ENCODE assay signal across 22 cellular contexts in the genomic region with DNA sequence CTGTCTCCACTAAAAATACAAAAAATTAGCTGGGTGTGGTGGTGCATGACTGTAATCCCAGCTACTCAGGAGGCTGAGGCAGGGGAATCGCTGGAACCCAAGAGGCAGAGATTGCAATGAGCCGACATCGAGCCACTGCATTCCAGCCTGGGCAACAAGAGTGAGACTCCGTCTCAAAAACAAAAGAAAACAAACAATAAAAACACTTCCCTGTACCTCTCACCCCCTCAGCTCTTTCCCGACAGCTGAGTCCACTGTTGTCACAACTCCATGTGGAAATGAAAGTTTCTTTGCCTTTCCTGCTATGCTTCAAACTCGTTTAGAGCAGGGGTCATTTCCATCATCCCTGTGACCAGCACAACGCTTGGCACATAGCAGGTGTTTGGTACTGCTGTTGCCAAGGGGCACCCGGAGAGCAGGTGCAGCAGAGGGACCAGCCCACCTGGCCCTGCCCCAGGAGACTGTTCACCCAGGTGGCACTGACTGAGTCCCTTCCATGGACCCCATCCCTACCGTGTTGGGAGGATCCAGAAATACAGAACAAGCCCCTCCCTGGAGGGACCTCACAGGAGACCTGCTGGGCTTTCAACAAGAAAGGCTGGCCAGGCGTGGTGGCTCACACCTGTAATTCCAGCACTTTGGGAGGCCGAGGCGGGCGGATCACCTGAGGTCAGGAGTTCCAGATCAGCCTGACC. TPM values are rescaled to one million over a fixed set of nuclear protein-coding genes. Genes with fewer than 3 reads are reported as not detected.
DNase-seq lines count a peak whose midpoint lies in the region; ATAC-seq and TF ChIP-seq lines count a peak whose summit lies in the region.
"Had no signal": no experiment of that assay in that cellular context is flagged by ENCODE, and none has a peak within 500 bp of the region (broad histone marks: within the 10 kb centered on the region; RNA-seq: fewer than 3 reads in every experiment).

No MANE protein-coding gene starts in this region.

- no peak overlapping the region for H2AFZ ChIP-seq in HCT116 (ENCODE audit: low read depth, low read length, poor library complexity, severe bottlenecking)

- no peak overlapping the region for H3K27ac Mint-ChIP-seq in activated naive CD8-positive, alpha-beta T cell treated with anti-CD3 and anti-CD28 coated beads, Interleukin-2, amount 50 U/mL, for 24 hours
- H3K27ac Mint-ChIP-seq: CD4-positive, alpha-beta memory T cell; IgD-negative memory B cell had no signal

- no peaks in the 10 kb centered on the region for H3K9me3 Mint-ChIP-seq in activated naive CD8-positive, alpha-beta T cell treated with anti-CD3 and anti-CD28 coated beads, Interleukin-2, amount 50 U/mL, for 24 hours
- H3K9me3 Mint-ChIP-seq: CD4-positive, alpha-beta memory T cell; IgD-negative memory B cell had no signal

- CTCF ChIA-PET in HCT116 (lab: Charles Lee): interaction anchor here (0.7 kb wide), 1 partner anchor 15 kb away, joined by 3 read pairs; no protein-coding TSS in a partner anchor

- H3K27me3 ChIP-seq in HCT116 (ENCODE audit: insufficient read depth, low read length) (no peaks in the 10 kb centered on the region), adipocyte (replicated peaks; ENCODE audit: control insufficient read depth, insufficient read depth, low read length) (peaks cover 11% of the 10 kb centered on the region), tibial artery (no peaks in the 10 kb centered on the region)
- H3K27me3 ChIP-seq: Peyer's patch had no signal

- H3K9ac ChIP-seq in HCT116 (ENCODE audit: low read length) (no peak overlapping the region), adipocyte (ENCODE audit: low read length) (no peak overlapping the region)

- H4K20me1 ChIP-seq in HCT116 (ENCODE audit: insufficient read depth): no peaks in the 10 kb centered on the region

- peak overlapping the region; percentile 31; the same call in 1 of the 2 replicates for H3K4me2 ChIP-seq in HCT116 (ENCODE audit: low read length)

- H3K27me3 Mint-ChIP-seq in activated naive CD8-positive, alpha-beta T cell treated with anti-CD3 and anti-CD28 coated beads, Interleukin-2, amount 50 U/mL, for 24 hours: peaks cover 15% of the 10 kb centered on the region

- H3K4me1 Mint-ChIP-seq in activated naive CD8-positive, alpha-beta T cell treated with anti-CD3 and anti-CD28 coated beads, Interleukin-2, amount 50 U/mL, for 24 hours: no peaks in the 10 kb centered on the region
- H3K4me1 Mint-ChIP-seq: IgD-negative memory B cell had no signal

- H3K79me2 ChIP-seq in HCT116 (ENCODE audit: insufficient read depth, low read length): no peaks in the 10 kb centered on the region

- no TSS peak for BruUV-seq in HCT116 (replicated peaks; lab: Mats Ljungman, UMichigan)

- H3K4me3 ChIP-seq in HCT116 (replicated peaks in 1 of 2; ENCODE audit: low read depth in 1 of 2, low read length in 2 of 2) (no peak overlapping the region), adipocyte (ENCODE audit: low read length) (peak overlapping the region; percentile 43), tibial artery (no peak overlapping the region)
- H3K4me3 ChIP-seq: lung, Peyer's patch, prostate gland had no signal

- no peak overlapping the region for H3K27ac ChIP-seq in HCT116 (ENCODE audit: low read depth, low read length)
- H3K27ac ChIP-seq in tibial artery: peak overlapping the region; percentile 3 to 55
- H3K27ac ChIP-seq: neutrophil, Peyer's patch, prostate gland had no signal

- H3K36me3 ChIP-seq in HCT116 (ENCODE audit: control insufficient read depth in 1 of 2, insufficient read depth in 2 of 2, low read length in 2 of 2) (no peaks in the 10 kb centered on the region), adipocyte (ENCODE audit: control insufficient read depth, insufficient read depth, low read length, severe bottlenecking) (no peaks in the 10 kb centered on the region), tibial artery (no peaks in the 10 kb centered on the region)
- H3K36me3 ChIP-seq: neutrophil, Peyer's patch, prostate gland had no signal

- H3K9me3 ChIP-seq in HCT116 (ENCODE audit: control insufficient read depth in 1 of 2, insufficient read depth in 1 of 2, low read depth in 1 of 2, low read length in 2 of 2): no peaks in the 10 kb centered on the region
- H3K9me3 ChIP-seq in adipocyte (ENCODE audit: control insufficient read depth, low read length): no peaks in the 10 kb centered on the region
- H3K9me3 ChIP-seq in tibial artery: no peaks in the 10 kb centered on the region
- H3K9me3 ChIP-seq: neutrophil, Peyer's patch, prostate gland had no signal

- POLR2A ChIA-PET in HCT116 (lab: Charles Lee): interaction anchor here (0.6 kb wide), 1 partner anchor 512 kb away, joined by 4 read pairs; no protein-coding TSS in a partner anchor

- RAD21 ChIA-PET in HCT116 (lab: Charles Lee; ENCODE audit: low non-redundant PET in 1 of 2, low total read pairs in 2 of 2, uncharacterized antibody in 2 of 2, unreplicated experiment in 2 of 2): no interaction called here

- ATAC-seq in HCT116: peak; percentile 16; the same call in 1 of the 2 replicates
- no peak for ATAC-seq in activated naive CD8-positive, alpha-beta T cell treated with anti-CD3 and anti-CD28 coated beads, Interleukin-2, amount 50 U/mL, for 24 hours
- ATAC-seq in GM21381 (IDR thresholded peaks at IDR 0.05; ENCODE audit: unreplicated experiment): no peak

- H3K4me1 ChIP-seq in HCT116 (ENCODE audit: control insufficient read depth in 1 of 2, insufficient read depth in 2 of 2, low read length in 2 of 2): peaks cover 9 to 11% of the 10 kb centered on the region in 2 experiments
- peaks cover 11% of the 10 kb centered on the region for H3K4me1 ChIP-seq in adipocyte (ENCODE audit: control insufficient read depth, insufficient read depth, low read length)
- peaks cover 0 to 60% (median 27%) of the 10 kb centered on the region in 4 donors for H3K4me1 ChIP-seq in tibial artery
- H3K4me1 ChIP-seq: prostate gland had no signal

- intact Hi-C loops in HCT116 (cut with micrococcal nuclease) (no loop called here), tibial artery (cut with DNase I; ENCODE audit: low total_unique reads) (no loop called here)

- no peak for TF ChIP-seq POLR2A in HCT116 (IDR thresholded peaks at IDR 0.05; ENCODE audit: borderline replicate concordance, extremely low read depth, insufficient read depth, insufficient read length)

- no peaks in the 10 kb centered on the region for H3K36me3 Mint-ChIP-seq in activated naive CD8-positive, alpha-beta T cell treated with anti-CD3 and anti-CD28 coated beads, Interleukin-2, amount 50 U/mL, for 24 hours (ENCODE audit: low read depth)
- H3K36me3 Mint-ChIP-seq: CD4-positive, alpha-beta memory T cell; IgD-negative memory B cell had no signal

- no peaks in the 10 kb centered on the region for H3K9me2 ChIP-seq in HCT116 (ENCODE audit: insufficient read depth)

- no peak for TF ChIP-seq RAD21 in HCT116 (IDR thresholded peaks at IDR 0.05; ENCODE audit: low read depth)

- no peak for TF ChIP-seq CTCF in HCT116 (IDR thresholded peaks at IDR 0.05 in 2 of 3, conservative IDR thresholded peaks at IDR 0.05 in 1 of 3; ENCODE audit: borderline replicate concordance in 1 of 3, insufficient read depth in 1 of 3, low read depth in 2 of 3, low read length in 2 of 3)
- no peak for TF ChIP-seq CTCF in tibial artery (IDR thresholded peaks at IDR 0.05)

- no peak overlapping the region for H3K4me3 Mint-ChIP-seq in activated naive CD8-positive, alpha-beta T cell treated with anti-CD3 and anti-CD28 coated beads, Interleukin-2, amount 50 U/mL, for 24 hours
- H3K4me3 Mint-ChIP-seq: CD4-positive, alpha-beta memory T cell; IgD-negative memory B cell had no signal

- DNase-seq in HCT116 (ENCODE audit: low read depth, low spot score) (no peak), adipocyte (ENCODE audit: low read depth) (peak; percentile 50), kidney tubule cell (ENCODE audit: low spot score) (peak; percentile 32), tibial artery (no peak)
- DNase-seq in stimulated activated CD4-positive, alpha-beta T cell treated with anti-CD3 and anti-CD28 coated beads, Interleukin-4, amount 100 ng/mL, for 1 hour: no peak
- no peak for DNase-seq in activated naive CD8-positive, alpha-beta T cell treated with anti-CD3 and anti-CD28 coated beads, Interleukin-2, amount 50 U/mL, for 24 hours
- DNase-seq: activated CD4-positive, alpha-beta T cell treated with anti-CD3 and anti-CD28 coated beads for 1 hour; activated gamma-delta T cell treated with Interleukin-2 at 50 U/mL for 16 hours; activated T-cell treated with anti-CD3 and anti-CD28 coated beads, Interleukin-2, amount 50 U/mL, for 1 hour; CD4-positive, alpha-beta memory T cell; dermis blood vessel endothelial cell; DMS153; islet precursor cell; NCI-H1105; NCI-H2081 had no signal

TF ChIP-seq in HCT116, 20 proteins besides CTCF, POLR2A, EP300 and RAD21:
- TF ChIP-seq ZFX (IDR thresholded peaks at IDR 0.05): no peak

RNA-seq across cellular contexts. Expression of a gene that starts 4.9 kb away (rescaled TPM):
- not detected for total RNA-seq in HCT116 (2021; ENCODE audit: unreplicated experiment)
- 0.09 and 0.20 TPM in 2 replicates for polyA plus RNA-seq in HCT116 (2012)
- total RNA-seq: bronchial epithelial cell; CD4-positive, alpha-beta memory T cell; dermis blood vessel endothelial cell had no signal
- polyA plus RNA-seq: CD4-positive, alpha-beta memory T cell; IgD-negative memory B cell had no signal

RNA-seq across cellular contexts. Expression of a gene that starts 13.5 kb away (rescaled TPM):
- total RNA-seq in HCT116 (2021; ENCODE audit: unreplicated experiment): 44.5 TPM
- polyA plus RNA-seq in HCT116 (2012): 23.9 and 25.2 TPM in 2 replicates

Comparison
In these comparisons a context has a peak if more than half of its experiments do, and no peak if none do; other contexts are left out.
1. DNase-seq: peak in adipocyte (single experiment) and kidney tubule cell (single experiment); none in HCT116 (single experiment), tibial artery (0 of 2), stimulated activated CD4-positive, alpha-beta T cell treated with anti-CD3 and anti-CD28 coated beads, Interleukin-4, amount 100 ng/mL, for 1 hour (single experiment) and activated naive CD8-positive, alpha-beta T cell treated with anti-CD3 and anti-CD28 coated beads, Interleukin-2, amount 50 U/mL, for 24 hours (single experiment).